1 cellular context compared by ENCODE assay signal in the genomic region with DNA sequence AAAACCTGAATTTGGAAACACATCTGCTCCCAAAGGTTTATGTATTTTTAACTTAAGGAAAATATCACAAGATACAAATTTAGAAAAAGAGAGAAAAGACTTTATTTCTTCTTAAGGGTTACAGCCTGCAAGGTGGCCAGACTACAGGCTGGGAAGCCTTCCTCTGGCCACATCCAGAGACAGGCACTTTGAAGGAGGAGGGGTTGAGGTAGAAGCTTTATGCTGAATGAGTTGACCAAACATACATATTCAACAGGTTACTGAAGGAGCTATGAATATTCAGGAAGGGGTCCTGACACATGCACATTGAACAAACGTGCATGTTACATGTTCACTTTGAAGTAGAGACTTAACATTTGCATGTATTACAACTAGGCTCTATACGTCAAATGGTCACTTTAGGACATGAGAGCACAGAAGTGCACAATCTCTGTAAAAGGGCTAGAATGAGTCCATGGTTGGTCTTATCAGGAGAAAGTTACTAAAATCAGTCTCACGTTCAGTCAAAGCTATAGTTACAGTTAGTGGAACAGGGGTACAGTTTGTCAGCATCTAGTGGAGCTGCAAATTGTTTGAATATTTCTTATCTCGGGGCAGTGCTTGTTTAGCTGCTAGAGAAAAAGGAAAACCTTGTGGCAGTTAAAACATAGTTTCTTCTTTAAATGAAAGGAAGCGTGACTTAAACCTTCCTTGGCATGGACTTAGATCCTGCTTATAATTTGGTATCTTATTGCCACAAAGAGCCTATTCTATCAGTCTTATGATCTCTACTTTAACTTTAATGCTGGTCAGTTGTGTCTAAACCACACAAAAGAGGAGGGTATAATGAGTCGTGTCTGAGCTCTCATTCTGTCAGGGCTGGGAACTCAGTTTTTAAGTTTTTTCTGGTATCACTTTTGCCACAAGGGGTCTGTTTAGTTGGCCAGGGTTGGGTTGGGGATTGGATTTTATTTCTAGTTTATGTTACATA.
TF ChIP-seq lines count a peak whose summit lies in the region.

No MANE protein-coding gene starts in this region.

TF ChIP-seq in K562, 482 proteins besides CTCF, POLR2A, EP300 and RAD21 (continued from another document and continues in another):
- TF ChIP-seq ARID3A (IDR thresholded peaks at IDR 0.05; ENCODE audit: borderline replicate concordance, low read depth, low read length) (peak; percentile 29; the same call in 1 of the 2 replicates), ZNF551 (CRISPR knock-in tag; IDR thresholded peaks at IDR 0.05) (peak; percentile 82), ZNF445 (CRISPR knock-in tag; IDR thresholded peaks at IDR 0.05; ENCODE audit: low read depth) (peak; percentile 83), HNRNPL (IDR thresholded peaks at IDR 0.05; ENCODE audit: low read depth, low read length) (peak; percentile 39; the same call in 1 of the 2 replicates), MLX (CRISPR knock-in tag; conservative IDR thresholded peaks at IDR 0.05) (peak in 1 of 2 experiments; percentile 90; a peak in 2 of 4 replicates), ZBTB1 (CRISPR knock-in tag; IDR thresholded peaks at IDR 0.05; ENCODE audit: borderline replicate concordance, low read depth) (no peak), RNF2 (IDR thresholded peaks at IDR 0.05) (0 out of 2 replicates have a peak, but pooled peaks have one; percentile 87), HMGXB4 (CRISPR knock-in tag; IDR thresholded peaks at IDR 0.05) (0 out of 2 replicates have a peak, but pooled peaks have one; percentile 8), NBN (IDR thresholded peaks at IDR 0.05; ENCODE audit: low read depth) (no peak; the same call in 1 of the 2 replicates), SUPT5H (IDR thresholded peaks at IDR 0.05) (peak; percentile 94), POLR2G (IDR thresholded peaks at IDR 0.05; ENCODE audit: low read depth, low read length) (peak; percentile 67), FOXO4 (CRISPR knock-in tag; IDR thresholded peaks at IDR 0.05) (peak; percentile 85; the same call in 1 of the 2 replicates), ELF4 (CRISPR knock-in tag; IDR thresholded peaks at IDR 0.05) (peak; percentile 70; the same call in 1 of the 2 replicates), EZH2 (IDR thresholded peaks at IDR 0.05; ENCODE audit: borderline replicate concordance, low read depth, low read length) (no peak), ADNP (tag; IDR thresholded peaks at IDR 0.05) (0 out of 2 replicates have a peak, but pooled peaks have one; percentile 10), ZBTB17 (CRISPR knock-in tag; IDR thresholded peaks at IDR 0.05) (peak; percentile 55; the same call in 1 of the 2 replicates), ZNF280A (IDR thresholded peaks at IDR 0.05; ENCODE audit: low read depth, partially characterized antibody) (no peak), RAD51 (IDR thresholded peaks at IDR 0.05; ENCODE audit: borderline replicate concordance, low read depth) (no peak), ZFPM2 (CRISPR knock-in tag; IDR thresholded peaks at IDR 0.05) (no peak), HDAC2 (IDR thresholded peaks at IDR 0.05) (peak; percentile 47; the same call in 1 of the 2 replicates), MCM5 (IDR thresholded peaks at IDR 0.05; ENCODE audit: low read depth) (no peak), BCLAF1 (IDR thresholded peaks at IDR 0.05; ENCODE audit: borderline replicate concordance in 1 of 2, control insufficient read depth in 1 of 2, low read depth in 2 of 2, low read length in 1 of 2) (peak in 1 of 2 experiments; percentile 98; a peak in 2 of 4 replicates), SRSF3 (IDR thresholded peaks at IDR 0.05; ENCODE audit: insufficient read depth, low read length) (no peak), TCF15 (CRISPR knock-in tag; IDR thresholded peaks at IDR 0.05) (no peak), NONO (IDR thresholded peaks at IDR 0.05; ENCODE audit: low read depth in 2 of 2, low read length in 1 of 2) (peak in 1 of 2 experiments; percentile 69; a peak in 1 of 4 replicates), NR2C2 (CRISPR knock-in tag; IDR thresholded peaks at IDR 0.05) (no peak), NR2C2 (tag; IDR thresholded peaks at IDR 0.05) (no peak), BRD9 (IDR thresholded peaks at IDR 0.05; ENCODE audit: low read depth, partially characterized antibody) (no peak), KAT8 (IDR thresholded peaks at IDR 0.05; ENCODE audit: low read depth) (no peak), ZNF140 (CRISPR knock-in tag; IDR thresholded peaks at IDR 0.05) (0 out of 2 replicates have a peak, but pooled peaks have one; percentile 12), MAZ (CRISPR knock-in tag; conservative IDR thresholded peaks at IDR 0.05 in 1 of 2, IDR thresholded peaks at IDR 0.05 in 1 of 2) (peak; percentile 12 to 30; a peak in 1 of 4 replicates), SAFB2 (IDR thresholded peaks at IDR 0.05; ENCODE audit: borderline replicate concordance, low read depth, low read length, severe bottlenecking) (no peak), TBP (optimal IDR thresholded peaks at IDR 0.05; ENCODE audit: low read depth, low read length) (peak; percentile 97), ZNF316 (IDR thresholded peaks at IDR 0.05) (peak; percentile 80), RBM25 (IDR thresholded peaks at IDR 0.05; ENCODE audit: low read depth, low read length, severe bottlenecking) (no peak), HIVEP1 (CRISPR knock-in tag; IDR thresholded peaks at IDR 0.05) (no peak), ZNF766 (CRISPR knock-in tag; conservative IDR thresholded peaks at IDR 0.05) (0 out of 2 replicates have a peak, but pooled peaks have one; percentile 39), FOXK1 (CRISPR knock-in tag; IDR thresholded peaks at IDR 0.05; ENCODE audit: borderline replicate concordance) (0 out of 2 replicates have a peak, but pooled peaks have one; percentile 24)
- TF ChIP-seq, protein P1, sequence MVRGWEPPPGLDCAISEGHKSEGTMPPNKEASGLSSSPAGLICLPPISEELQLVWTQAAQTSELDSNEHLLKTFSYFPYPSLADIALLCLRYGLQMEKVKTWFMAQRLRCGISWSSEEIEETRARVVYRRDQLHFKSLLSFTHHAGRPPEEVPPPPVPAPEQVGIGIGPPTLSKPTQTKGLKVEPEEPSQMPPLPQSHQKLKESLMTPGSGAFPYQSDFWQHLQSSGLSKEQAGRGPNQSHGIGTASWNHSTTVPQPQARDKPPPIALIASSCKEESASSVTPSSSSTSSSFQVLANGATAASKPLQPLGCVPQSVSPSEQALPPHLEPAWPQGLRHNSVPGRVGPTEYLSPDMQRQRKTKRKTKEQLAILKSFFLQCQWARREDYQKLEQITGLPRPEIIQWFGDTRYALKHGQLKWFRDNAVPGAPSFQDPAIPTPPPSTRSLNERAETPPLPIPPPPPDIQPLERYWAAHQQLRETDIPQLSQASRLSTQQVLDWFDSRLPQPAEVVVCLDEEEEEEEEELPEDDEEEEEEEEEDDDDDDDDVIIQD (CRISPR knock-in tag; IDR thresholded peaks at IDR 0.05): no peak
- TF ChIP-seq, protein P2, sequence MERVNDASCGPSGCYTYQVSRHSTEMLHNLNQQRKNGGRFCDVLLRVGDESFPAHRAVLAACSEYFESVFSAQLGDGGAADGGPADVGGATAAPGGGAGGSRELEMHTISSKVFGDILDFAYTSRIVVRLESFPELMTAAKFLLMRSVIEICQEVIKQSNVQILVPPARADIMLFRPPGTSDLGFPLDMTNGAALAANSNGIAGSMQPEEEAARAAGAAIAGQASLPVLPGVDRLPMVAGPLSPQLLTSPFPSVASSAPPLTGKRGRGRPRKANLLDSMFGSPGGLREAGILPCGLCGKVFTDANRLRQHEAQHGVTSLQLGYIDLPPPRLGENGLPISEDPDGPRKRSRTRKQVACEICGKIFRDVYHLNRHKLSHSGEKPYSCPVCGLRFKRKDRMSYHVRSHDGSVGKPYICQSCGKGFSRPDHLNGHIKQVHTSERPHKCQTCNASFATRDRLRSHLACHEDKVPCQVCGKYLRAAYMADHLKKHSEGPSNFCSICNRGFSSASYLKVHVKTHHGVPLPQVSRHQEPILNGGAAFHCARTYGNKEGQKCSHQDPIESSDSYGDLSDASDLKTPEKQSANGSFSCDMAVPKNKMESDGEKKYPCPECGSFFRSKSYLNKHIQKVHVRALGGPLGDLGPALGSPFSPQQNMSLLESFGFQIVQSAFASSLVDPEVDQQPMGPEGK (CRISPR knock-in tag; IDR thresholded peaks at IDR 0.05; ENCODE audit: borderline replicate concordance): no peak
- TF ChIP-seq, protein P3, sequence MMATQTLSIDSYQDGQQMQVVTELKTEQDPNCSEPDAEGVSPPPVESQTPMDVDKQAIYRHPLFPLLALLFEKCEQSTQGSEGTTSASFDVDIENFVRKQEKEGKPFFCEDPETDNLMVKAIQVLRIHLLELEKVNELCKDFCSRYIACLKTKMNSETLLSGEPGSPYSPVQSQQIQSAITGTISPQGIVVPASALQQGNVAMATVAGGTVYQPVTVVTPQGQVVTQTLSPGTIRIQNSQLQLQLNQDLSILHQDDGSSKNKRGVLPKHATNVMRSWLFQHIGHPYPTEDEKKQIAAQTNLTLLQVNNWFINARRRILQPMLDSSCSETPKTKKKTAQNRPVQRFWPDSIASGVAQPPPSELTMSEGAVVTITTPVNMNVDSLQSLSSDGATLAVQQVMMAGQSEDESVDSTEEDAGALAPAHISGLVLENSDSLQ (IDR thresholded peaks at IDR 0.05): peak; percentile 66
